Comparison of ENCODE assay signal across 2 cellular contexts in the genomic region with DNA sequence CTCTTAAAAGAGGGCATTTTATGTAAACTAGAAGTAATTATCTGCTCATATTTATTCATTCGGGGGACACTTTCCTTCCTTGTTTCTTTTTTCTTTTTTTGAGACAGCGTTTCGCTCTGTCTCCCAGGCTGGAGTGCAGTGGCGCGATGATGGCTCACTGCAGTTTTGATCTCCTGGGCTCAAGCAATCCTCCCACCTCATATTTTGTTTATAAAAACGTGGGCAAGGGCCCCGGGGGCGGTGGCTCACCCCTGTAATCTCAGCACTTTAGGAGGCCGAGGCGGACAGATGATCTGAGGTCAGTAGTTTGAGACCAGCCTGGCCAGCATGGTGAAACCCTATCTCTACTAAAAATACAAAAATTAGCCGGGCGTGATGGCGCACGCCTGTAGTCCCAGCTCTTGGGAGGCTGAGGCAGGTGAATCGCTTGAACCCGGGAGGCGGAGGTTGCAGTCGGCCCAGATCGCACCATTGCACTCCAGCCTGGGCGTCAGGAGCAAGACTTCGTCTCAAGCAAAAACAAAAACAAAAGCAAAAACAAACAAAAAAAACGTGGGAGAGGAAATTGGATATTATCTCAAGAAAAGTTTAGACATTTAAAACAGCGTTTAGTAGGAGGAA.
TF ChIP-seq lines count a peak whose summit lies in the region.

No MANE protein-coding gene starts in this region.

TF ChIP-seq in A549, 52 proteins besides CTCF, POLR2A, EP300 and RAD21 (continued from another document):
- TF ChIP-seq, protein P1, sequence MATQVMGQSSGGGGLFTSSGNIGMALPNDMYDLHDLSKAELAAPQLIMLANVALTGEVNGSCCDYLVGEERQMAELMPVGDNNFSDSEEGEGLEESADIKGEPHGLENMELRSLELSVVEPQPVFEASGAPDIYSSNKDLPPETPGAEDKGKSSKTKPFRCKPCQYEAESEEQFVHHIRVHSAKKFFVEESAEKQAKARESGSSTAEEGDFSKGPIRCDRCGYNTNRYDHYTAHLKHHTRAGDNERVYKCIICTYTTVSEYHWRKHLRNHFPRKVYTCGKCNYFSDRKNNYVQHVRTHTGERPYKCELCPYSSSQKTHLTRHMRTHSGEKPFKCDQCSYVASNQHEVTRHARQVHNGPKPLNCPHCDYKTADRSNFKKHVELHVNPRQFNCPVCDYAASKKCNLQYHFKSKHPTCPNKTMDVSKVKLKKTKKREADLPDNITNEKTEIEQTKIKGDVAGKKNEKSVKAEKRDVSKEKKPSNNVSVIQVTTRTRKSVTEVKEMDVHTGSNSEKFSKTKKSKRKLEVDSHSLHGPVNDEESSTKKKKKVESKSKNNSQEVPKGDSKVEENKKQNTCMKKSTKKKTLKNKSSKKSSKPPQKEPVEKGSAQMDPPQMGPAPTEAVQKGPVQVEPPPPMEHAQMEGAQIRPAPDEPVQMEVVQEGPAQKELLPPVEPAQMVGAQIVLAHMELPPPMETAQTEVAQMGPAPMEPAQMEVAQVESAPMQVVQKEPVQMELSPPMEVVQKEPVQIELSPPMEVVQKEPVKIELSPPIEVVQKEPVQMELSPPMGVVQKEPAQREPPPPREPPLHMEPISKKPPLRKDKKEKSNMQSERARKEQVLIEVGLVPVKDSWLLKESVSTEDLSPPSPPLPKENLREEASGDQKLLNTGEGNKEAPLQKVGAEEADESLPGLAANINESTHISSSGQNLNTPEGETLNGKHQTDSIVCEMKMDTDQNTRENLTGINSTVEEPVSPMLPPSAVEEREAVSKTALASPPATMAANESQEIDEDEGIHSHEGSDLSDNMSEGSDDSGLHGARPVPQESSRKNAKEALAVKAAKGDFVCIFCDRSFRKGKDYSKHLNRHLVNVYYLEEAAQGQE (IDR thresholded peaks at IDR 0.05): no peak
- TF ChIP-seq FOSL2 (IDR thresholded peaks at IDR 0.05) (no peak), FOSL2 (CRISPR knock-in tag; IDR thresholded peaks at IDR 0.05) (no peak), JUNB (IDR thresholded peaks at IDR 0.05) (no peak), NFE2L2 (conservative IDR thresholded peaks at IDR 0.05; ENCODE audit: low read length) (no peak), RFX5 (IDR thresholded peaks at IDR 0.05) (no peak), SREBF2 (IDR thresholded peaks at IDR 0.05) (no peak), RARB (CRISPR knock-in tag; IDR thresholded peaks at IDR 0.05) (no peak), POLR2AphosphoS2 (conservative IDR thresholded peaks at IDR 0.05; ENCODE audit: low read length) (no peak)

TF ChIP-seq in HEK293, 187 proteins besides CTCF, POLR2A, EP300 and RAD21 (continued from another document):
- TF ChIP-seq GFI1B (tag by site-specific recombination; IDR thresholded peaks at IDR 0.05) (no peak), ZNF341 (tag by site-specific recombination; IDR thresholded peaks at IDR 0.05; ENCODE audit: low read depth) (no peak), ZFHX2 (tag by site-specific recombination; conservative IDR thresholded peaks at IDR 0.05) (peak; percentile 75), EGR2 (tag by site-specific recombination; IDR thresholded peaks at IDR 0.05; ENCODE audit: low read depth) (peak; percentile 74), YY1 (tag by site-specific recombination; IDR thresholded peaks at IDR 0.05) (no peak)
- TF ChIP-seq, protein P2, sequence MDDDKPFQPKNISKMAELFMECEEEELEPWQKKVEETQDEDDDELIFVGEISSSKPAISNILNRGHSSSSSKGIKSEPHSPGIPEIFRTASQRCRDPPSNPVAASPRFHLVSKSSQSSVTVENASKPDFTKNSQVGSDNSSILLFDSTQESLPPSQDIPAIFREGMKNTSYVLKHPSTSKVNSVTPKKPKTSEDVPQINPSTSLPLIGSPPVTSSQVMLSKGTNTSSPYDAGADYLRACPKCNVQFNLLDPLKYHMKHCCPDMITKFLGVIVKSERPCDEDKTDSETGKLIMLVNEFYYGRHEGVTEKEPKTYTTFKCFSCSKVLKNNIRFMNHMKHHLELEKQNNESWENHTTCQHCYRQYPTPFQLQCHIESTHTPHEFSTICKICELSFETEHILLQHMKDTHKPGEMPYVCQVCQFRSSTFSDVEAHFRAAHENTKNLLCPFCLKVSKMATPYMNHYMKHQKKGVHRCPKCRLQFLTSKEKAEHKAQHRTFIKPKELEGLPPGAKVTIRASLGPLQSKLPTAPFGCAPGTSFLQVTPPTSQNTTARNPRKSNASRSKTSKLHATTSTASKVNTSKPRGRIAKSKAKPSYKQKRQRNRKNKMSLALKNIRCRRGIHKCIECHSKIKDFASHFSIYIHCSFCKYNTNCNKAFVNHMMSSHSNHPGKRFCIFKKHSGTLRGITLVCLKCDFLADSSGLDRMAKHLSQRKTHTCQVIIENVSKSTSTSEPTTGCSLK (tag by site-specific recombination; IDR thresholded peaks at IDR 0.05): no peak
- TF ChIP-seq, protein P3, sequence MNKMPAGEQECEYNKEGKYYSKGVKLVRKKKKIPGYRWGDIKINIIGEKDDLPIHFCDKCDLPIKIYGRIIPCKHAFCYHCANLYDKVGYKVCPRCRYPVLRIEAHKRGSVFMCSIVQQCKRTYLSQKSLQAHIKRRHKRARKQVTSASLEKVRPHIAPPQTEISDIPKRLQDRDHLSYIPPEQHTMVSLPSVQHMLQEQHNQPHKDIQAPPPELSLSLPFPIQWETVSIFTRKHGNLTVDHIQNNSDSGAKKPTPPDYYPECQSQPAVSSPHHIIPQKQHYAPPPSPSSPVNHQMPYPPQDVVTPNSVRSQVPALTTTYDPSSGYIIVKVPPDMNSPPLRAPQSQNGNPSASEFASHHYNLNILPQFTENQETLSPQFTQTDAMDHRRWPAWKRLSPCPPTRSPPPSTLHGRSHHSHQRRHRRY (tag by site-specific recombination; IDR thresholded peaks at IDR 0.05): no peak
